In the genomic region with DNA sequence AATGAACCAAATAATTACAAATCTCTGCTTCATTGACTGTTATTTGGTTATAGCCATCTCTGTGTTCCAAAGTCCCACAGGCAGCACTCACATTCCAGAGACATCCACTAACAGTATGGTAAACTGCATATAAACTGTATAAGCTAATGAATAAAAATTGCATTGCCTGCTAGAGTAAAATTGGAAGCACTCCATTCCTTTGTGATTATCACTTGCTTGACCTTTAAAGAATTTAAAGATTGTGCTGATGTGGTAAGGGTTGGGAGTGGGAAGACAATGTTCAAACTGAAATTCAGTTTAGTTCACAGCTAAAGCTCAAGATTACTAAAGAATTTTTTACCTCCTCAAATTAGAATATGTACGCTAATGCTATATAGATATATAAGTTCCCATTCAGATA, we compare ENCODE assay signal across 22 cellular contexts. TPM values are rescaled to one million over a fixed set of nuclear protein-coding genes. Genes with fewer than 3 reads are reported as not detected.
DNase-seq lines count a peak whose midpoint lies in the region; ATAC-seq, FAIRE-seq and TF ChIP-seq lines count a peak whose summit lies in the region.
"Had no signal": no experiment of that assay in that cellular context is flagged by ENCODE, and none has a peak within 500 bp of the region (broad histone marks: within the 10 kb centered on the region; RNA-seq: fewer than 3 reads in every experiment).

No MANE protein-coding gene starts in this region.

- no peak for FAIRE-seq in GM19239 (lab: Jason Lieb, UNC)
- FAIRE-seq: GM12878, K562 had no signal

- DNase-seq in AG10803 (ENCODE audit: low read depth) = peak; percentile 28
- peak; percentile 26 for DNase-seq in M059J (ENCODE audit: low read depth)
- DNase-seq in choroid plexus epithelial cell (ENCODE audit: low read depth) = peak; percentile 34
- DNase-seq in iris pigment epithelial cell (ENCODE audit: low read depth) = peak; percentile 34
- no peak for DNase-seq in activated T-cell treated with anti-CD3 and anti-CD28 coated beads, Interleukin-2, amount 50 U/mL, for 48 hours
- DNase-seq in GM19239 (ENCODE audit: insufficient read length, low spot score) = no peak
- no peak for DNase-seq in retina
- DNase-seq: 8988T; Calu3; CD8-positive, alpha-beta memory T cell; NCI-H1092; NCI-H1436; NCI-H1930; NCI-H345; NCI-H774; NK-92 treated with Interleukin-12 subunit alpha and Interleukin-12 subunit beta, amount 100 ng/mL, for 24 hours; SHP77 treated with DMSO at 0.1 percent for 48 hours had no signal

- no peak for TF ChIP-seq CTCF in AG10803 (conservative IDR thresholded peaks at IDR 0.05; ENCODE audit: low read length)
- no peak for TF ChIP-seq CTCF in choroid plexus epithelial cell (conservative IDR thresholded peaks at IDR 0.05; ENCODE audit: low read depth, low read length)

- no peak for ATAC-seq in HG02973 (IDR thresholded peaks at IDR 0.05; ENCODE audit: unreplicated experiment)
- ATAC-seq: GM12878, HCT116, SK-N-SH treated with all-trans-retinoic acid at 6 μM for 48 hours had no signal

- H3K4me3 ChIP-seq in AG10803 (ENCODE audit: low read length) (no peak overlapping the region), choroid plexus epithelial cell (ENCODE audit: low read depth, low read length) (no peak overlapping the region)
- H3K4me3 ChIP-seq: GM12878, K562 had no signal

RNA-seq across cellular contexts. Expression of gene OSTM1, which starts 31.0 kb away (rescaled TPM):
- total RNA-seq in M059J (2014; rRNA removed; shearing (Covaris generic)) = 64.2 and 78.8 TPM in 2 replicates

Comparison
In these comparisons a context has a peak if more than half of its experiments do, and no peak if none do; other contexts are left out.
1. DNase-seq: peak in AG10803 (single experiment), M059J (single experiment), choroid plexus epithelial cell (single experiment) and iris pigment epithelial cell (single experiment); none in activated T-cell treated with anti-CD3 and anti-CD28 coated beads, Interleukin-2, amount 50 U/mL, for 48 hours (0 of 2), GM19239 (single experiment) and retina (single experiment).